27 cellular contexts compared by ENCODE assay signal in genomic region chr3:195034541-195034940, GRCh38.
"Had no signal": no experiment of that assay in that cellular context is flagged by ENCODE, and none has a peak within 500 bp of the region (broad histone marks: within the 10 kb centered on the region; RNA-seq: fewer than 3 reads in every experiment).

No MANE protein-coding gene starts in this region.

- H3K4me3 Mint-ChIP-seq: activated CD4-positive, alpha-beta T cell treated with anti-CD3 and anti-CD28 coated beads, Interleukin-2, amount 10 ng/mL, durations not matched to agents 7 days and 5 days; activated CD8-positive, alpha-beta T cell treated with anti-CD3 and anti-CD28 coated beads, Interleukin-2, amount 10 ng/mL, durations not matched to agents 7 days and 5 days; activated naive CD8-positive, alpha-beta T cell; activated T-helper 1 cell treated with anti-CD3 and anti-CD28 coated beads, Interleukin-12 subunit alpha, Interleukin-12 subunit beta, Interleukin-2, Interleukin-4 antibody, amounts not matched to agents 30 ng/mL and 10 ng/mL and 1 ng/mL, durations not matched to agents 14 hours and 24 hours and 36 hours; central memory CD8-positive, alpha-beta T cell; effector memory CD8-positive, alpha-beta T cell; naive thymus-derived CD4-positive, alpha-beta T cell; neural crest cell; stimulated activated naive B cell treated with anti-CD40 and anti-IgM and Interleukin-4, amounts not matched to agents 10 μg/mL and 1 μg/mL and 100 μg/mL, for 72 hours had no signal

- H3K27ac ChIP-seq: adrenal gland, ascending aorta, dorsolateral prefrontal cortex, epithelial cell of prostate, gastroesophageal sphincter, lower lobe of right lung, sigmoid colon, testis, vagina had no signal

- H3K27me3 ChIP-seq: adrenal gland, ascending aorta, dorsolateral prefrontal cortex, sigmoid colon, testis, vagina had no signal

- H3K27me3 Mint-ChIP-seq: activated naive CD8-positive, alpha-beta T cell had no signal

- H3K4me1 Mint-ChIP-seq: activated CD4-positive, alpha-beta T cell treated with anti-CD3 and anti-CD28 coated beads, Interleukin-2, amount 10 ng/mL, durations not matched to agents 7 days and 5 days; central memory CD8-positive, alpha-beta T cell; naive thymus-derived CD4-positive, alpha-beta T cell had no signal

- H3K9me3 ChIP-seq: adrenal gland, gastroesophageal sphincter, sigmoid colon, testis, vagina had no signal

- DNase-seq: activated CD4-positive, alpha-beta T cell treated with anti-CD3 and anti-CD28 coated beads, Interleukin-2, amount 10 ng/mL, durations not matched to agents 7 days and 5 days; activated CD4-positive, CD25-positive, alpha-beta regulatory T cell; activated CD8-positive, alpha-beta T cell treated with anti-CD3 and anti-CD28 coated beads, Interleukin-2, amount 10 ng/mL, durations not matched to agents 7 days and 5 days; activated gamma-delta T cell treated with Interleukin-2 at 50 U/mL for 16 hours; adrenal gland; dorsolateral prefrontal cortex; effector memory CD8-positive, alpha-beta T cell; lower lobe of right lung; naive thymus-derived CD4-positive, alpha-beta T cell; sigmoid colon; stimulated activated CD4-positive, alpha-beta T cell treated with anti-CD3 and anti-CD28 coated beads, Interleukin-15, amount 100 ng/mL, for 24 hours; stimulated activated naive B cell treated with anti-CD40 and anti-IgM and Interleukin-4, amounts not matched to agents 10 μg/mL and 1 μg/mL and 100 μg/mL, for 72 hours; T-helper 1 cell; T-helper 9 cell; testis; trophoblast cell had no signal

- H3K4me1 ChIP-seq: adrenal gland, ascending aorta, gastroesophageal sphincter, sigmoid colon had no signal

- H3K4me3 ChIP-seq: adrenal gland, ascending aorta, dorsolateral prefrontal cortex, gastroesophageal sphincter, lower lobe of right lung, sigmoid colon, smooth muscle cell, testis, vagina had no signal

- H3K9me3 Mint-ChIP-seq: activated CD4-positive, alpha-beta T cell treated with anti-CD3 and anti-CD28 coated beads, Interleukin-2, amount 10 ng/mL, durations not matched to agents 7 days and 5 days; activated T-helper 1 cell treated with anti-CD3 and anti-CD28 coated beads, Interleukin-12 subunit alpha, Interleukin-12 subunit beta, Interleukin-2, Interleukin-4 antibody, amounts not matched to agents 30 ng/mL and 10 ng/mL and 1 ng/mL, durations not matched to agents 14 hours and 24 hours and 36 hours; central memory CD8-positive, alpha-beta T cell; effector memory CD8-positive, alpha-beta T cell; naive thymus-derived CD4-positive, alpha-beta T cell; stimulated activated naive B cell treated with anti-CD40 and anti-IgM and Interleukin-4, amounts not matched to agents 10 μg/mL and 1 μg/mL and 100 μg/mL, for 72 hours had no signal

- H3K4me2 ChIP-seq: smooth muscle cell had no signal

- H3K36me3 ChIP-seq: adrenal gland, ascending aorta, gastroesophageal sphincter, lower lobe of right lung, sigmoid colon, vagina had no signal

- ATAC-seq: effector memory CD8-positive, alpha-beta T cell; gastroesophageal sphincter; stimulated activated naive B cell treated with anti-CD40 and anti-IgM and Interleukin-4, amounts not matched to agents 10 μg/mL and 1 μg/mL and 100 μg/mL, for 72 hours had no signal

- H3K27ac Mint-ChIP-seq: activated CD4-positive, alpha-beta T cell treated with anti-CD3 and anti-CD28 coated beads, Interleukin-2, amount 10 ng/mL, durations not matched to agents 7 days and 5 days; activated CD8-positive, alpha-beta T cell treated with anti-CD3 and anti-CD28 coated beads, Interleukin-2, amount 10 ng/mL, durations not matched to agents 7 days and 5 days; activated naive CD8-positive, alpha-beta T cell; activated T-helper 1 cell treated with anti-CD3 and anti-CD28 coated beads, Interleukin-12 subunit alpha, Interleukin-12 subunit beta, Interleukin-2, Interleukin-4 antibody, amounts not matched to agents 30 ng/mL and 10 ng/mL and 1 ng/mL, durations not matched to agents 14 hours and 24 hours and 36 hours; naive thymus-derived CD4-positive, alpha-beta T cell; stimulated activated naive B cell treated with anti-CD40 and anti-IgM and Interleukin-4, amounts not matched to agents 10 μg/mL and 1 μg/mL and 100 μg/mL, for 72 hours had no signal

- H3K36me3 Mint-ChIP-seq: activated naive CD8-positive, alpha-beta T cell; naive thymus-derived CD4-positive, alpha-beta T cell; stimulated activated naive B cell treated with anti-CD40 and anti-IgM and Interleukin-4, amounts not matched to agents 10 μg/mL and 1 μg/mL and 100 μg/mL, for 72 hours had no signal

- FAIRE-seq: colon, keratinocyte had no signal
